2 cellular contexts compared by ENCODE assay signal in the genomic region with DNA sequence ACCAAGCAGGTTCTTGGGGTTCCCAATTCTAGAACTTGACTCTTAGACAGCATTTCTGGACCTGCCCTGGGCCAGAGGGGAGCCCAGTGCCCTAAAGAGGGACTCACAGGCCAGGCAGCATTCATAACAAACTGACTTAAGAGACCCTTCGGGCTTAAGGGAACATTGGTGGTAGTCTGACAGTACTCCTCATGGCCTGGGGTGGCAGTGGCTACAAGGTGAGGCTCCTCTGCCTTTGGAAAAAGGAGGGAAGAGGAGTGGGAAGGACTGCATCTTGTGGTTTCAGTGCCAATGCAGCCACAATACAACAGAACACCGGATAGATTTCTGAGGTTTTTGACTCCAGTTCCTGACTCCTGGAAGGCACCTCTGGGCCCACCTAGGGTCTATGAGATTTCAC.
TF ChIP-seq lines count a peak whose summit lies in the region.

No MANE protein-coding gene starts in this region.

TF ChIP-seq in GM23338, 12 proteins besides CTCF, POLR2A, EP300 and RAD21 (continues in another document):
- TF ChIP-seq NANOG (IDR thresholded peaks at IDR 0.05; ENCODE audit: borderline replicate concordance) (no peak), ZNF114 (CRISPR knock-in tag; IDR thresholded peaks at IDR 0.05) (no peak), STAT1 (IDR thresholded peaks at IDR 0.05; ENCODE audit: unreplicated experiment) (no peak), CREB1 (CRISPR knock-in tag; IDR thresholded peaks at IDR 0.05; ENCODE audit: low read depth) (no peak), EZH2phosphoT487 (IDR thresholded peaks at IDR 0.05; ENCODE audit: unreplicated experiment) (no peak), ZNF331 (CRISPR knock-in tag; IDR thresholded peaks at IDR 0.05; ENCODE audit: low read depth) (no peak), EZH2 (IDR thresholded peaks at IDR 0.05; ENCODE audit: low read depth, unreplicated experiment) (no peak), JUNB (IDR thresholded peaks at IDR 0.05; ENCODE audit: unreplicated experiment) (no peak), POLR2AphosphoS5 (IDR thresholded peaks at IDR 0.05; ENCODE audit: low read depth) (no peak)
- TF ChIP-seq, protein P1, sequence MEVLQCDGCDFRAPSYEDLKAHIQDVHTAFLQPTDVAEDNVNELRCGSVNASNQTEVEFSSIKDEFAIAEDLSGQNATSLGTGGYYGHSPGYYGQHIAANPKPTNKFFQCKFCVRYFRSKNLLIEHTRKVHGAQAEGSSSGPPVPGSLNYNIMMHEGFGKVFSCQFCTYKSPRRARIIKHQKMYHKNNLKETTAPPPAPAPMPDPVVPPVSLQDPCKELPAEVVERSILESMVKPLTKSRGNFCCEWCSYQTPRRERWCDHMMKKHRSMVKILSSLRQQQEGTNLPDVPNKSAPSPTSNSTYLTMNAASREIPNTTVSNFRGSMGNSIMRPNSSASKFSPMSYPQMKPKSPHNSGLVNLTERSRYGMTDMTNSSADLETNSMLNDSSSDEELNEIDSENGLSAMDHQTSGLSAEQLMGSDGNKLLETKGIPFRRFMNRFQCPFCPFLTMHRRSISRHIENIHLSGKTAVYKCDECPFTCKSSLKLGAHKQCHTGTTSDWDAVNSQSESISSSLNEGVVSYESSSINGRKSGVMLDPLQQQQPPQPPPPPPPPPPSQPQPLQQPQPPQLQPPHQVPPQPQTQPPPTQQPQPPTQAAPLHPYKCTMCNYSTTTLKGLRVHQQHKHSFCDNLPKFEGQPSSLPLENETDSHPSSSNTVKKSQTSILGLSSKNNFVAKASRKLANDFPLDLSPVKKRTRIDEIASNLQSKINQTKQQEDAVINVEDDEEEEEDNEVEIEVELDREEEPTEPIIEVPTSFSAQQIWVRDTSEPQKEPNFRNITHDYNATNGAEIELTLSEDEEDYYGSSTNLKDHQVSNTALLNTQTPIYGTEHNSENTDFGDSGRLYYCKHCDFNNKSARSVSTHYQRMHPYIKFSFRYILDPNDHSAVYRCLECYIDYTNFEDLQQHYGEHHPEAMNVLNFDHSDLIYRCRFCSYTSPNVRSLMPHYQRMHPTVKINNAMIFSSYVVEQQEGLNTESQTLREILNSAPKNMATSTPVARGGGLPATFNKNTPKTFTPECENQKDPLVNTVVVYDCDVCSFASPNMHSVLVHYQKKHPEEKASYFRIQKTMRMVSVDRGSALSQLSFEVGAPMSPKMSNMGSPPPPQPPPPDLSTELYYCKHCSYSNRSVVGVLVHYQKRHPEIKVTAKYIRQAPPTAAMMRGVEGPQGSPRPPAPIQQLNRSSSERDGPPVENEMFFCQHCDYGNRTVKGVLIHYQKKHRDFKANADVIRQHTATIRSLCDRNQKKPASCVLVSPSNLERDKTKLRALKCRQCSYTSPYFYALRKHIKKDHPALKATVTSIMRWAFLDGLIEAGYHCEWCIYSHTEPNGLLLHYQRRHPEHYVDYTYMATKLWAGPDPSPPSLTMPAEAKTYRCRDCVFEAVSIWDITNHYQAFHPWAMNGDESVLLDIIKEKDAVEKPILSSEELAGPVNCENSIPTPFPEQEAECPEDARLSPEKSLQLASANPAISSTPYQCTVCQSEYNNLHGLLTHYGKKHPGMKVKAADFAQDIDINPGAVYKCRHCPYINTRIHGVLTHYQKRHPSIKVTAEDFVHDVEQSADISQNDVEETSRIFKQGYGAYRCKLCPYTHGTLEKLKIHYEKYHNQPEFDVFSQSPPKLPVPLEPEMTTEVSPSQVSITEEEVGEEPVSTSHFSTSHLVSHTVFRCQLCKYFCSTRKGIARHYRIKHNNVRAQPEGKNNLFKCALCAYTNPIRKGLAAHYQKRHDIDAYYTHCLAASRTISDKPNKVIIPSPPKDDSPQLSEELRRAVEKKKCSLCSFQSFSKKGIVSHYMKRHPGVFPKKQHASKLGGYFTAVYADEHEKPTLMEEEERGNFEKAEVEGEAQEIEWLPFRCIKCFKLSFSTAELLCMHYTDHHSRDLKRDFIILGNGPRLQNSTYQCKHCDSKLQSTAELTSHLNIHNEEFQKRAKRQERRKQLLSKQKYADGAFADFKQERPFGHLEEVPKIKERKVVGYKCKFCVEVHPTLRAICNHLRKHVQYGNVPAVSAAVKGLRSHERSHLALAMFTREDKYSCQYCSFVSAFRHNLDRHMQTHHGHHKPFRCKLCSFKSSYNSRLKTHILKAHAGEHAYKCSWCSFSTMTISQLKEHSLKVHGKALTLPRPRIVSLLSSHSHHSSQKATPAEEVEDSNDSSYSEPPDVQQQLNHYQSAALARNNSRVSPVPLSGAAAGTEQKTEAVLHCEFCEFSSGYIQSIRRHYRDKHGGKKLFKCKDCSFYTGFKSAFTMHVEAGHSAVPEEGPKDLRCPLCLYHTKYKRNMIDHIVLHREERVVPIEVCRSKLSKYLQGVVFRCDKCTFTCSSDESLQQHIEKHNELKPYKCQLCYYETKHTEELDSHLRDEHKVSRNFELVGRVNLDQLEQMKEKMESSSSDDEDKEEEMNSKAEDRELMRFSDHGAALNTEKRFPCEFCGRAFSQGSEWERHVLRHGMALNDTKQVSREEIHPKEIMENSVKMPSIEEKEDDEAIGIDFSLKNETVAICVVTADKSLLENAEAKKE (CRISPR knock-in tag; IDR thresholded peaks at IDR 0.05): no peak
- TF ChIP-seq, protein P2, sequence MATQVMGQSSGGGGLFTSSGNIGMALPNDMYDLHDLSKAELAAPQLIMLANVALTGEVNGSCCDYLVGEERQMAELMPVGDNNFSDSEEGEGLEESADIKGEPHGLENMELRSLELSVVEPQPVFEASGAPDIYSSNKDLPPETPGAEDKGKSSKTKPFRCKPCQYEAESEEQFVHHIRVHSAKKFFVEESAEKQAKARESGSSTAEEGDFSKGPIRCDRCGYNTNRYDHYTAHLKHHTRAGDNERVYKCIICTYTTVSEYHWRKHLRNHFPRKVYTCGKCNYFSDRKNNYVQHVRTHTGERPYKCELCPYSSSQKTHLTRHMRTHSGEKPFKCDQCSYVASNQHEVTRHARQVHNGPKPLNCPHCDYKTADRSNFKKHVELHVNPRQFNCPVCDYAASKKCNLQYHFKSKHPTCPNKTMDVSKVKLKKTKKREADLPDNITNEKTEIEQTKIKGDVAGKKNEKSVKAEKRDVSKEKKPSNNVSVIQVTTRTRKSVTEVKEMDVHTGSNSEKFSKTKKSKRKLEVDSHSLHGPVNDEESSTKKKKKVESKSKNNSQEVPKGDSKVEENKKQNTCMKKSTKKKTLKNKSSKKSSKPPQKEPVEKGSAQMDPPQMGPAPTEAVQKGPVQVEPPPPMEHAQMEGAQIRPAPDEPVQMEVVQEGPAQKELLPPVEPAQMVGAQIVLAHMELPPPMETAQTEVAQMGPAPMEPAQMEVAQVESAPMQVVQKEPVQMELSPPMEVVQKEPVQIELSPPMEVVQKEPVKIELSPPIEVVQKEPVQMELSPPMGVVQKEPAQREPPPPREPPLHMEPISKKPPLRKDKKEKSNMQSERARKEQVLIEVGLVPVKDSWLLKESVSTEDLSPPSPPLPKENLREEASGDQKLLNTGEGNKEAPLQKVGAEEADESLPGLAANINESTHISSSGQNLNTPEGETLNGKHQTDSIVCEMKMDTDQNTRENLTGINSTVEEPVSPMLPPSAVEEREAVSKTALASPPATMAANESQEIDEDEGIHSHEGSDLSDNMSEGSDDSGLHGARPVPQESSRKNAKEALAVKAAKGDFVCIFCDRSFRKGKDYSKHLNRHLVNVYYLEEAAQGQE (IDR thresholded peaks at IDR 0.05; ENCODE audit: unreplicated experiment): no peak

TF ChIP-seq in WTC11, 78 proteins besides CTCF, POLR2A, EP300 and RAD21:
- TF ChIP-seq, protein P3, sequence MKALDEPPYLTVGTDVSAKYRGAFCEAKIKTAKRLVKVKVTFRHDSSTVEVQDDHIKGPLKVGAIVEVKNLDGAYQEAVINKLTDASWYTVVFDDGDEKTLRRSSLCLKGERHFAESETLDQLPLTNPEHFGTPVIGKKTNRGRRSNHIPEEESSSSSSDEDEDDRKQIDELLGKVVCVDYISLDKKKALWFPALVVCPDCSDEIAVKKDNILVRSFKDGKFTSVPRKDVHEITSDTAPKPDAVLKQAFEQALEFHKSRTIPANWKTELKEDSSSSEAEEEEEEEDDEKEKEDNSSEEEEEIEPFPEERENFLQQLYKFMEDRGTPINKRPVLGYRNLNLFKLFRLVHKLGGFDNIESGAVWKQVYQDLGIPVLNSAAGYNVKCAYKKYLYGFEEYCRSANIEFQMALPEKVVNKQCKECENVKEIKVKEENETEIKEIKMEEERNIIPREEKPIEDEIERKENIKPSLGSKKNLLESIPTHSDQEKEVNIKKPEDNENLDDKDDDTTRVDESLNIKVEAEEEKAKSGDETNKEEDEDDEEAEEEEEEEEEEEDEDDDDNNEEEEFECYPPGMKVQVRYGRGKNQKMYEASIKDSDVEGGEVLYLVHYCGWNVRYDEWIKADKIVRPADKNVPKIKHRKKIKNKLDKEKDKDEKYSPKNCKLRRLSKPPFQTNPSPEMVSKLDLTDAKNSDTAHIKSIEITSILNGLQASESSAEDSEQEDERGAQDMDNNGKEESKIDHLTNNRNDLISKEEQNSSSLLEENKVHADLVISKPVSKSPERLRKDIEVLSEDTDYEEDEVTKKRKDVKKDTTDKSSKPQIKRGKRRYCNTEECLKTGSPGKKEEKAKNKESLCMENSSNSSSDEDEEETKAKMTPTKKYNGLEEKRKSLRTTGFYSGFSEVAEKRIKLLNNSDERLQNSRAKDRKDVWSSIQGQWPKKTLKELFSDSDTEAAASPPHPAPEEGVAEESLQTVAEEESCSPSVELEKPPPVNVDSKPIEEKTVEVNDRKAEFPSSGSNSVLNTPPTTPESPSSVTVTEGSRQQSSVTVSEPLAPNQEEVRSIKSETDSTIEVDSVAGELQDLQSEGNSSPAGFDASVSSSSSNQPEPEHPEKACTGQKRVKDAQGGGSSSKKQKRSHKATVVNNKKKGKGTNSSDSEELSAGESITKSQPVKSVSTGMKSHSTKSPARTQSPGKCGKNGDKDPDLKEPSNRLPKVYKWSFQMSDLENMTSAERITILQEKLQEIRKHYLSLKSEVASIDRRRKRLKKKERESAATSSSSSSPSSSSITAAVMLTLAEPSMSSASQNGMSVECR (CRISPR knock-in tag; IDR thresholded peaks at IDR 0.05; ENCODE audit: borderline replicate concordance): 0 out of 2 replicates have a peak, but pooled peaks have one; percentile 25
- TF ChIP-seq, protein P4, sequence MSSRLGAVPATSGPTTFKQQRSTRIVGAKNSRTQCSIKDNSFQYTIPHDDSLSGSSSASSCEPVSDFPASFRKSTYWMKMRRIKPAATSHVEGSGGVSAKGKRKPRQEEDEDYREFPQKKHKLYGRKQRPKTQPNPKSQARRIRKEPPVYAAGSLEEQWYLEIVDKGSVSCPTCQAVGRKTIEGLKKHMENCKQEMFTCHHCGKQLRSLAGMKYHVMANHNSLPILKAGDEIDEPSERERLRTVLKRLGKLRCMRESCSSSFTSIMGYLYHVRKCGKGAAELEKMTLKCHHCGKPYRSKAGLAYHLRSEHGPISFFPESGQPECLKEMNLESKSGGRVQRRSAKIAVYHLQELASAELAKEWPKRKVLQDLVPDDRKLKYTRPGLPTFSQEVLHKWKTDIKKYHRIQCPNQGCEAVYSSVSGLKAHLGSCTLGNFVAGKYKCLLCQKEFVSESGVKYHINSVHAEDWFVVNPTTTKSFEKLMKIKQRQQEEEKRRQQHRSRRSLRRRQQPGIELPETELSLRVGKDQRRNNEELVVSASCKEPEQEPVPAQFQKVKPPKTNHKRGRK (CRISPR knock-in tag; IDR thresholded peaks at IDR 0.05; ENCODE audit: borderline replicate concordance): no peak
